In genomic region chr16:66935319-66936011, GRCh38 we compare ENCODE assay signal across 1 cellular context.
TF ChIP-seq lines count a peak whose summit lies in the region.

CES2 (plus strand) TSS chr16:66935516; CDS start chr16:66935636, 120 bp downstream.

TF ChIP-seq in GM23338, 12 proteins besides CTCF, POLR2A, EP300 and RAD21:
- no peak for TF ChIP-seq ZNF462 (CRISPR knock-in tag; IDR thresholded peaks at IDR 0.05)
- no peak for TF ChIP-seq REST (IDR thresholded peaks at IDR 0.05; ENCODE audit: unreplicated experiment)
- TF ChIP-seq CREB1 (CRISPR knock-in tag; IDR thresholded peaks at IDR 0.05; ENCODE audit: low read depth), result no peak
- no peak for TF ChIP-seq ETS1 (IDR thresholded peaks at IDR 0.05)
- TF ChIP-seq ZNF114 (CRISPR knock-in tag; IDR thresholded peaks at IDR 0.05), result no peak
- TF ChIP-seq STAT1 (IDR thresholded peaks at IDR 0.05; ENCODE audit: unreplicated experiment), result no peak
- TF ChIP-seq POLR2AphosphoS5 (IDR thresholded peaks at IDR 0.05; ENCODE audit: low read depth), result no peak
- TF ChIP-seq EZH2 (IDR thresholded peaks at IDR 0.05; ENCODE audit: low read depth, unreplicated experiment), result no peak
- TF ChIP-seq NANOG (IDR thresholded peaks at IDR 0.05; ENCODE audit: borderline replicate concordance), result no peak
- TF ChIP-seq EZH2phosphoT487 (IDR thresholded peaks at IDR 0.05; ENCODE audit: unreplicated experiment), result no peak
- no peak for TF ChIP-seq JUNB (IDR thresholded peaks at IDR 0.05; ENCODE audit: unreplicated experiment)
- no peak for TF ChIP-seq ZNF331 (CRISPR knock-in tag; IDR thresholded peaks at IDR 0.05; ENCODE audit: low read depth)
